Comparison of ENCODE assay signal across 25 cellular contexts in the genomic region with DNA sequence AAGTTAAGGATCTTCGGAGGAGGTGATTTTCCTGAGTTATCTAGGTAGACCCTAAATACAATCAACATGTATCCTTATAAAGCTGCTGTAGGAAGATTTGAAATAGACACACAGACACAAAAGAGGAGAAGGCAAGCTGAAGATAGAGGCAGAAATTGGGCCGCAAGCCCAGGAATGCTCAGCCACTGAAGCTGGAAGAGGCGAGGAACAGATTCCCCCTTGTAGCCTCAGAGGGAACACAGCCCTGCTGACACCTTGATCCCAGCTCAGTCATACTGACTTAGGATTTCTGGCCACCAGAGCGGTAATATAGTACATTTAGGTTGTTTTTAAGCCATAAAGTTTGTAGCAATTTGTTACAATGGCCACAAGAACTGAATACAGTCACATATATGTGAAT.
DNase-seq lines count a peak whose midpoint lies in the region; ATAC-seq and TF ChIP-seq lines count a peak whose summit lies in the region.
"Had no signal": no experiment of that assay in that cellular context is flagged by ENCODE, and none has a peak within 500 bp of the region (broad histone marks: within the 10 kb centered on the region; RNA-seq: fewer than 3 reads in every experiment).

No MANE protein-coding gene starts in this region.

- H3K9me3 ChIP-seq in right atrium auricular region (no peaks in the 10 kb centered on the region), heart left ventricle (no peaks in the 10 kb centered on the region), left ventricle myocardium inferior (replicated peaks) (no peaks in the 10 kb centered on the region), Karpas-422 (ENCODE audit: low read length) (no peaks in the 10 kb centered on the region)
- H3K9me3 ChIP-seq: A549, BE2C had no signal

- peaks cover 9% of the 10 kb centered on the region for H3K9me3 Mint-ChIP-seq in nephron progenitor cell
- H3K9me3 Mint-ChIP-seq: CD8-positive, alpha-beta memory T cell had no signal

- H3K4me3 ChIP-seq in right atrium auricular region, result no peak overlapping the region
- no peak overlapping the region for H3K4me3 ChIP-seq in heart left ventricle
- no peak overlapping the region for H3K4me3 ChIP-seq in left ventricle myocardium inferior
- H3K4me3 ChIP-seq in Karpas-422 (ENCODE audit: low read length), result no peak overlapping the region
- H3K4me3 ChIP-seq: A549, BLaER1, GM12878 had no signal

- H3K36me3 ChIP-seq in right atrium auricular region, result no peaks in the 10 kb centered on the region
- H3K36me3 ChIP-seq in heart left ventricle, result no peaks in the 10 kb centered on the region
- no peaks in the 10 kb centered on the region for H3K36me3 ChIP-seq in left ventricle myocardium inferior
- no peaks in the 10 kb centered on the region for H3K36me3 ChIP-seq in Karpas-422 (ENCODE audit: insufficient read depth, low read length)
- H3K36me3 ChIP-seq: BE2C, BLaER1 had no signal

- no peak for TF ChIP-seq POLR2A in heart left ventricle (IDR thresholded peaks at IDR 0.05)

- peaks cover 4% of the 10 kb centered on the region for H3K36me3 Mint-ChIP-seq in nephron progenitor cell (ENCODE audit: low read depth)
- H3K36me3 Mint-ChIP-seq: CD14-positive monocyte; CD4-positive, alpha-beta memory T cell; CD4-positive, CD25-positive, alpha-beta regulatory T cell; CD8-positive, alpha-beta memory T cell had no signal

- H2AFZ ChIP-seq in Karpas-422 (ENCODE audit: low read length), result no peak overlapping the region

- no peaks in the 10 kb centered on the region for H3K27me3 Mint-ChIP-seq in nephron progenitor cell (ENCODE audit: low read depth, poor library complexity)
- H3K27me3 Mint-ChIP-seq: CD4-positive, CD25-positive, alpha-beta regulatory T cell; CD8-positive, alpha-beta memory T cell had no signal

- 64 to 83% (median 73%) methylated on average over 4 of the region's 4 CpGs for WGBS in heart left ventricle, 4 donors

- ATAC-seq in Right ventricle myocardium inferior, result peak; percentile 58
- ATAC-seq in heart left ventricle, result peak in 3 of 4 donors; percentile 51 to 74 (median 55)
- no peak for ATAC-seq in GM21367 (IDR thresholded peaks at IDR 0.05; ENCODE audit: unreplicated experiment)
- ATAC-seq: A549, GM12878 had no signal

- H3K27me3 ChIP-seq in right atrium auricular region (no peaks in the 10 kb centered on the region), heart left ventricle (no peaks in the 10 kb centered on the region), left ventricle myocardium inferior (ENCODE audit: low read depth) (no peaks in the 10 kb centered on the region), Karpas-422 (ENCODE audit: low read length) (no peaks in the 10 kb centered on the region)
- H3K27me3 ChIP-seq: BE2C, BLaER1 had no signal

- H3K27ac Mint-ChIP-seq in nephron progenitor cell, result peak overlapping the region; percentile 37
- H3K27ac Mint-ChIP-seq: CD14-positive monocyte; CD4-positive, alpha-beta memory T cell; CD4-positive, CD25-positive, alpha-beta regulatory T cell; CD8-positive, alpha-beta memory T cell had no signal

- no peaks in the 10 kb centered on the region for H3K79me2 ChIP-seq in Karpas-422 (ENCODE audit: low read length)

- H3K27ac ChIP-seq in right atrium auricular region, result no peak overlapping the region
- no peak overlapping the region for H3K27ac ChIP-seq in heart left ventricle
- H3K27ac ChIP-seq in left ventricle myocardium inferior (replicated peaks), result no peak overlapping the region
- H3K27ac ChIP-seq in Karpas-422 (ENCODE audit: low read length), result no peak overlapping the region
- H3K27ac ChIP-seq: 22Rv1, A549, BLaER1 had no signal

- no peaks in the 10 kb centered on the region for H3K9me2 ChIP-seq in Karpas-422 (replicated peaks; ENCODE audit: insufficient read depth, low read length)

- peaks cover 0 to 4% of the 10 kb centered on the region in 2 donors for H3K4me1 ChIP-seq in right atrium auricular region
- peaks cover 0 to 4% (median 0%) of the 10 kb centered on the region in 12 donors for H3K4me1 ChIP-seq in heart left ventricle
- H3K4me1 ChIP-seq in left ventricle myocardium inferior, result peaks cover 16% of the 10 kb centered on the region
- no peaks in the 10 kb centered on the region for H3K4me1 ChIP-seq in Karpas-422 (ENCODE audit: low read length)
- H3K4me1 ChIP-seq: A549, BE2C, BLaER1 had no signal

- no peak overlapping the region for H3K4me2 ChIP-seq in Karpas-422 (ENCODE audit: low read depth, low read length, poor library complexity, severe bottlenecking)
- H3K4me2 ChIP-seq: A549, BLaER1 had no signal

- no peak overlapping the region for H3K4me3 Mint-ChIP-seq in nephron progenitor cell
- H3K4me3 Mint-ChIP-seq: CD14-positive monocyte; CD4-positive, alpha-beta memory T cell; CD4-positive, CD25-positive, alpha-beta regulatory T cell; CD8-positive, alpha-beta memory T cell had no signal

- peaks cover 10% of the 10 kb centered on the region for H3K4me1 Mint-ChIP-seq in nephron progenitor cell
- H3K4me1 Mint-ChIP-seq: CD14-positive monocyte; CD4-positive, alpha-beta memory T cell; CD4-positive, CD25-positive, alpha-beta regulatory T cell; CD8-positive, alpha-beta memory T cell had no signal

- TF ChIP-seq CTCF in right atrium auricular region (IDR thresholded peaks at IDR 0.05) (no peak), heart left ventricle (IDR thresholded peaks at IDR 0.05) (no peak), left ventricle myocardium inferior (IDR thresholded peaks at IDR 0.05; ENCODE audit: borderline replicate concordance) (no peak), nephron progenitor cell (IDR thresholded peaks at IDR 0.05) (no peak)

- DNase-seq in Right ventricle myocardium inferior (ENCODE audit: missing footprints), result no peak
- DNase-seq in right atrium auricular region (ENCODE audit: low spot score), result no peak
- DNase-seq in heart left ventricle, result peak in 3 of 5 donors; percentile 11 to 32 (median 29)
- DNase-seq in left ventricle myocardium inferior, result peak; percentile 28
- DNase-seq in nephron progenitor cell, result no peak
- no peak for DNase-seq in Karpas-422
- DNase-seq: BE2C; C1 segment of cervical spinal cord; CD4-positive, alpha-beta memory T cell; CD4-positive, CD25-positive, alpha-beta regulatory T cell; CD8-positive, alpha-beta memory T cell; COR-L47; DMS 273 treated with DMSO at 0.1 percent for 48 hours; DMS153; DMS53; DMS79; DND-41; EL; GDM1 had no signal

- no peaks in the 10 kb centered on the region for H4K20me1 ChIP-seq in Karpas-422 (ENCODE audit: insufficient read depth, low read depth, low read length)
- H4K20me1 ChIP-seq: BLaER1 had no signal

- H3K9ac ChIP-seq in Karpas-422 (ENCODE audit: low read length), result no peak overlapping the region
- H3K9ac ChIP-seq: BLaER1 had no signal

- intact Hi-C loops in Right ventricle myocardium inferior (cut with DNase I), result no loop called here
- intact Hi-C loops in heart left ventricle (cut with DNase I), result loop anchor here in 1 of 10 donors (10.0 kb wide), 1 partner anchor 157 kb away; no protein-coding TSS in a partner anchor
- intact Hi-C loops in left ventricle myocardium inferior (cut with micrococcal nuclease), result no loop called here

Comparison
In these comparisons a context has a peak if more than half of its experiments do, and no peak if none do; other contexts are left out.
1. DNase-seq: peak in heart left ventricle (3 of 5) and left ventricle myocardium inferior (single experiment); none in Right ventricle myocardium inferior (single experiment), right atrium auricular region (single experiment), nephron progenitor cell (single experiment) and Karpas-422 (single experiment).